ENCODE assay signal across 1 cellular context in genomic region chr1:2575801-2576663, GRCh38.
TF ChIP-seq lines count a peak whose summit lies in the region.

No MANE protein-coding gene starts in this region.

TF ChIP-seq in HepG2, 621 proteins besides CTCF, POLR2A, EP300 and RAD21 (continued from another document and continues in another):
- TF ChIP-seq IRF1 (CRISPR knock-in tag; IDR thresholded peaks at IDR 0.05; ENCODE audit: low read depth) = no peak
- TF ChIP-seq E2F1 (CRISPR knock-in tag; IDR thresholded peaks at IDR 0.05) = no peak
- no peak for TF ChIP-seq ZNF234 (CRISPR knock-in tag; conservative IDR thresholded peaks at IDR 0.05)
- no peak for TF ChIP-seq SRSF9 (IDR thresholded peaks at IDR 0.05; ENCODE audit: borderline replicate concordance, insufficient read depth, low read depth, low read length, poor library complexity, severe bottlenecking)
- TF ChIP-seq ZNF17 (CRISPR knock-in tag; IDR thresholded peaks at IDR 0.05) = no peak
- TF ChIP-seq CEBPB (IDR thresholded peaks at IDR 0.05; ENCODE audit: borderline replicate concordance, low read depth, low read length) = no peak
- no peak for TF ChIP-seq ZNF24 (IDR thresholded peaks at IDR 0.05)
- TF ChIP-seq ZFP90 (CRISPR knock-in tag; IDR thresholded peaks at IDR 0.05; ENCODE audit: borderline replicate concordance) = peak; percentile 61; the same call in 1 of the 2 replicates
- TF ChIP-seq ZNF839 (CRISPR knock-in tag; IDR thresholded peaks at IDR 0.05; ENCODE audit: borderline replicate concordance) = no peak
- TF ChIP-seq ZNF629 (CRISPR knock-in tag; conservative IDR thresholded peaks at IDR 0.05) = no peak
- TF ChIP-seq ZNF232 (CRISPR knock-in tag; IDR thresholded peaks at IDR 0.05; ENCODE audit: borderline replicate concordance) = no peak
- TF ChIP-seq ZNF737 (CRISPR knock-in tag; IDR thresholded peaks at IDR 0.05; ENCODE audit: borderline replicate concordance) = no peak
- TF ChIP-seq ZSCAN30 (CRISPR knock-in tag; IDR thresholded peaks at IDR 0.05) = no peak
- TF ChIP-seq SCMH1 (CRISPR knock-in tag; IDR thresholded peaks at IDR 0.05; ENCODE audit: borderline replicate concordance) = no peak
- TF ChIP-seq RAD51 (IDR thresholded peaks at IDR 0.05; ENCODE audit: borderline replicate concordance) = no peak
- TF ChIP-seq ZSCAN12 (CRISPR knock-in tag; IDR thresholded peaks at IDR 0.05) = no peak
- no peak for TF ChIP-seq DZIP1 (CRISPR knock-in tag; IDR thresholded peaks at IDR 0.05)
- TF ChIP-seq RNF2 (conservative IDR thresholded peaks at IDR 0.05; ENCODE audit: low read depth) = no peak
- TF ChIP-seq RFXANK (CRISPR knock-in tag; IDR thresholded peaks at IDR 0.05) = no peak
- TF ChIP-seq TERF1 (CRISPR knock-in tag; IDR thresholded peaks at IDR 0.05) = no peak
- TF ChIP-seq ZNF670 (CRISPR knock-in tag; IDR thresholded peaks at IDR 0.05; ENCODE audit: borderline replicate concordance) = no peak
- TF ChIP-seq ZNF609 (CRISPR knock-in tag; IDR thresholded peaks at IDR 0.05; ENCODE audit: borderline replicate concordance) = no peak; the same call in 1 of the 2 replicates
- no peak for TF ChIP-seq ZBTB1 (CRISPR knock-in tag; IDR thresholded peaks at IDR 0.05; ENCODE audit: borderline replicate concordance)
- TF ChIP-seq HIVEP1 (CRISPR knock-in tag; IDR thresholded peaks at IDR 0.05) = peak; percentile 59; the same call in 1 of the 2 replicates
- no peak for TF ChIP-seq CENPBD1 (CRISPR knock-in tag; IDR thresholded peaks at IDR 0.05; ENCODE audit: borderline replicate concordance, low read depth)
- TF ChIP-seq GFI1 (CRISPR knock-in tag; IDR thresholded peaks at IDR 0.05; ENCODE audit: borderline replicate concordance) = peak; percentile 80
- TF ChIP-seq CHD4 (IDR thresholded peaks at IDR 0.05; ENCODE audit: borderline replicate concordance, low read length) = no peak
- no peak for TF ChIP-seq CBX5 (CRISPR knock-in tag; IDR thresholded peaks at IDR 0.05; ENCODE audit: borderline replicate concordance)
- TF ChIP-seq ZNF207 (IDR thresholded peaks at IDR 0.05; ENCODE audit: borderline replicate concordance) = no peak
- no peak for TF ChIP-seq ZNF224 (CRISPR knock-in tag; IDR thresholded peaks at IDR 0.05)
- TF ChIP-seq ZMYM3 (CRISPR knock-in tag; IDR thresholded peaks at IDR 0.05) = peak; percentile 53; the same call in 1 of the 2 replicates
- TF ChIP-seq SOX6 (IDR thresholded peaks at IDR 0.05) = no peak
- peak; percentile 82 for TF ChIP-seq SOX6 (CRISPR knock-in tag; IDR thresholded peaks at IDR 0.05)
- no peak for TF ChIP-seq RFXAP (CRISPR knock-in tag; IDR thresholded peaks at IDR 0.05; ENCODE audit: borderline replicate concordance)
- no peak for TF ChIP-seq ZNF558 (CRISPR knock-in tag; IDR thresholded peaks at IDR 0.05; ENCODE audit: borderline replicate concordance)
- no peak for TF ChIP-seq ZNF407 (CRISPR knock-in tag; IDR thresholded peaks at IDR 0.05; ENCODE audit: not compliant biosample characterization)
- no peak for TF ChIP-seq LRRFIP1 (CRISPR knock-in tag; conservative IDR thresholded peaks at IDR 0.05)
- TF ChIP-seq LBX2 (CRISPR knock-in tag; IDR thresholded peaks at IDR 0.05; ENCODE audit: borderline replicate concordance) = no peak
- TF ChIP-seq EEA1 (CRISPR knock-in tag; IDR thresholded peaks at IDR 0.05; ENCODE audit: borderline replicate concordance) = no peak
